10 cellular contexts compared by ENCODE assay signal in the genomic region with DNA sequence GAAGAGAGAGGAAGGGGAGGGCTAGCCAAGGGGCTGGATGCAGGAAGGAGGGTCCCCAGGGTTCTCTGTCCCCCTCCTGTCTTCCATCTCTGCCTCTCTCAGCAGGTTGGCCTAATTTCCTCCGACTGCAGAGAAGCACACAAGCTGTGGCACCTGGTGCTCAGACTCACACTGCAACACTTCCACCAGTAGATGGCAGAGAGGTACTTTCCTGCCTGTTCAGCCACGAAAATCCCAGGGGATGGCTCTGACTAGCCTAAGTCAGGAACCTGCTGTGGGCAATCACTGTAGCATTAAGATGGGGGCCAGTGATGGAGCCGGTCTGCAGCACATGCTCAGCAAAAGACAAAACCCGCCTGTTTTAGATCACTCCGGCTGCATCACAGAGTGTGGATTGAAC. TPM values are rescaled to one million over a fixed set of nuclear protein-coding genes. Genes with fewer than 3 reads are reported as not detected.
"Had no signal": no experiment of that assay in that cellular context is flagged by ENCODE, and none has a peak within 500 bp of the region (broad histone marks: within the 10 kb centered on the region; RNA-seq: fewer than 3 reads in every experiment).

No MANE protein-coding gene starts in this region.

RNA-seq across cellular contexts. Expression of gene SMIM34, which starts 5.9 kb away (rescaled TPM):
- total RNA-seq: activated CD4-positive, alpha-beta memory T cell treated with anti-CD3 and anti-CD28 coated beads, Interleukin-2, amount 10 ng/mL, durations not matched to agents 7 days and 5 days; activated CD4-positive, alpha-beta T cell treated with anti-CD3 and anti-CD28 coated beads for 36 hours; activated CD8-positive, alpha-beta memory T cell treated with anti-CD3 and anti-CD28 coated beads for 36 hours; activated naive CD4-positive, alpha-beta T cell treated with anti-CD3 and anti-CD28 coated beads for 36 hours; activated T-helper 17 cell treated with anti-CD3 and anti-CD28 coated beads, Interleukin-2, amount 50 U/mL, for 72 hours; astrocyte; cardiac muscle cell; LHCN-M2; M059J; T-helper 2 cell treated with Interferon-gamma antibody and Interleukin-4, amounts not matched to agents 100 ng/mL and 5 ng/mL, for 36 hours had no signal
- polyA plus RNA-seq: cardiac muscle cell had no signal
